27 cellular contexts compared by ENCODE assay signal in genomic region chr15:61489571-61489970, GRCh38.
"Had no signal": no experiment of that assay in that cellular context is flagged by ENCODE, and none has a peak within 500 bp of the region (broad histone marks: within the 10 kb centered on the region; RNA-seq: fewer than 3 reads in every experiment).

No MANE protein-coding gene starts in this region.

- H3K9me3 Mint-ChIP-seq: activated CD4-positive, alpha-beta memory T cell treated with anti-CD3 and anti-CD28 coated beads for 36 hours; activated CD4-positive, alpha-beta T cell treated with anti-CD3 and anti-CD28 coated beads, Interleukin-2, amount 10 ng/mL, durations not matched to agents 24 days and 14 days; activated naive CD4-positive, alpha-beta T cell treated with anti-CD3 and anti-CD28 coated beads, Interleukin-2, amount 10 ng/mL, durations not matched to agents 7 days and 5 days; activated T-cell treated with anti-CD3 and anti-CD28 coated beads, Interleukin-2, amount 50 U/mL, for 24 hours; activated T-cell treated with anti-CD3 and anti-CD28 coated beads, Interleukin-2, amount 50 U/mL, for 72 hours; central memory CD8-positive, alpha-beta T cell; dendritic cell treated with granulocyte-macrophage colony-stimulating factor and Interleukin-4, amounts not matched to agents 40 ng/mL and 50 ng/mL, for 4 days; endodermal cell had no signal

- H3K36me3 Mint-ChIP-seq: activated CD4-positive, alpha-beta memory T cell treated with anti-CD3 and anti-CD28 coated beads for 36 hours; activated naive CD4-positive, alpha-beta T cell treated with anti-CD3 and anti-CD28 coated beads, Interleukin-2, amount 10 ng/mL, durations not matched to agents 7 days and 5 days; activated naive CD8-positive, alpha-beta T cell had no signal

- ATAC-seq: activated CD4-positive, alpha-beta T cell treated with anti-CD3 and anti-CD28 coated beads for 36 hours; activated CD8-positive, alpha-beta T cell treated with anti-CD3 and anti-CD28 coated beads, Interleukin-2, amount 10 ng/mL, durations not matched to agents 7 days and 5 days; activated T-cell treated with anti-CD3 and anti-CD28 coated beads, Interleukin-2, amount 50 U/mL, for 72 hours; esophagus mucosa; gastroesophageal sphincter had no signal

- H3K4me1 ChIP-seq: gastroesophageal sphincter had no signal

- H3K27ac ChIP-seq: brain microvascular endothelial cell, coronary artery, dorsolateral prefrontal cortex, gastroesophageal sphincter had no signal

- DNase-seq: activated CD4-positive, alpha-beta memory T cell treated with anti-CD3 and anti-CD28 coated beads for 36 hours; activated CD4-positive, alpha-beta T cell treated with anti-CD3 and anti-CD28 coated beads for 36 hours; activated CD4-positive, alpha-beta T cell treated with anti-CD3 and anti-CD28 coated beads, Interleukin-2, amount 10 ng/mL, durations not matched to agents 24 days and 14 days; activated CD4-positive, CD25-positive, alpha-beta regulatory T cell; activated CD4-positive, CD25-positive, alpha-beta regulatory T cell treated with anti-CD3 and anti-CD28 coated beads, Interleukin-2, amount 50 U/mL, for 72 hours; activated CD8-positive, alpha-beta memory T cell treated with anti-CD3 and anti-CD28 coated beads, Interleukin-2, amount 50 U/mL, for 48 hours; activated CD8-positive, alpha-beta T cell treated with anti-CD3 and anti-CD28 coated beads, Interleukin-2, amount 10 ng/mL, durations not matched to agents 7 days and 5 days; activated gamma-delta T cell; activated naive CD4-positive, alpha-beta T cell; activated naive CD4-positive, alpha-beta T cell treated with anti-CD3 and anti-CD28 coated beads, Interleukin-2, amount 10 ng/mL, durations not matched to agents 7 days and 5 days; activated T-cell treated with anti-CD3 and anti-CD28 coated beads for 4 hours; activated T-cell treated with anti-CD3 and anti-CD28 coated beads, Interleukin-2, amount 50 U/mL, for 24 hours; activated T-cell treated with anti-CD3 and anti-CD28 coated beads, Interleukin-2, amount 50 U/mL, for 72 hours; amniotic stem cell; anterior cingulate cortex; brain microvascular endothelial cell; dorsolateral prefrontal cortex; effector memory CD4-positive, alpha-beta T cell; endodermal cell; foreskin melanocyte; T-helper 2 cell had no signal

- H3K27me3 Mint-ChIP-seq: dendritic cell treated with granulocyte-macrophage colony-stimulating factor and Interleukin-4, amounts not matched to agents 40 ng/mL and 50 ng/mL, for 4 days had no signal

- H3K27me3 ChIP-seq: brain microvascular endothelial cell, gastroesophageal sphincter had no signal

- H3K4me3 ChIP-seq: coronary artery, dorsolateral prefrontal cortex, gastroesophageal sphincter had no signal

- H3K27ac Mint-ChIP-seq: activated CD4-positive, alpha-beta memory T cell treated with anti-CD3 and anti-CD28 coated beads for 36 hours; activated CD4-positive, alpha-beta T cell treated with anti-CD3 and anti-CD28 coated beads for 36 hours; activated CD4-positive, alpha-beta T cell treated with anti-CD3 and anti-CD28 coated beads, Interleukin-2, amount 10 ng/mL, durations not matched to agents 24 days and 14 days; activated CD8-positive, alpha-beta T cell treated with anti-CD3 and anti-CD28 coated beads, Interleukin-2, amount 10 ng/mL, durations not matched to agents 7 days and 5 days; activated naive CD4-positive, alpha-beta T cell treated with anti-CD3 and anti-CD28 coated beads, Interleukin-2, amount 10 ng/mL, durations not matched to agents 7 days and 5 days; activated naive CD8-positive, alpha-beta T cell; activated T-cell treated with anti-CD3 and anti-CD28 coated beads, Interleukin-2, amount 50 U/mL, for 24 hours; activated T-cell treated with anti-CD3 and anti-CD28 coated beads, Interleukin-2, amount 50 U/mL, for 72 hours; dendritic cell treated with granulocyte-macrophage colony-stimulating factor and Interleukin-4, amounts not matched to agents 40 ng/mL and 50 ng/mL, for 4 days; endodermal cell had no signal

- H3K4me3 Mint-ChIP-seq: activated CD4-positive, alpha-beta memory T cell treated with anti-CD3 and anti-CD28 coated beads for 36 hours; activated CD4-positive, alpha-beta T cell treated with anti-CD3 and anti-CD28 coated beads for 36 hours; activated CD4-positive, alpha-beta T cell treated with anti-CD3 and anti-CD28 coated beads, Interleukin-2, amount 10 ng/mL, durations not matched to agents 24 days and 14 days; activated CD8-positive, alpha-beta T cell treated with anti-CD3 and anti-CD28 coated beads, Interleukin-2, amount 10 ng/mL, durations not matched to agents 7 days and 5 days; activated naive CD4-positive, alpha-beta T cell treated with anti-CD3 and anti-CD28 coated beads, Interleukin-2, amount 10 ng/mL, durations not matched to agents 7 days and 5 days; activated naive CD8-positive, alpha-beta T cell; activated T-cell treated with anti-CD3 and anti-CD28 coated beads, Interleukin-2, amount 50 U/mL, for 24 hours; activated T-cell treated with anti-CD3 and anti-CD28 coated beads, Interleukin-2, amount 50 U/mL, for 72 hours; central memory CD8-positive, alpha-beta T cell; dendritic cell treated with granulocyte-macrophage colony-stimulating factor and Interleukin-4, amounts not matched to agents 40 ng/mL and 50 ng/mL, for 4 days; endodermal cell had no signal

- H3K9me3 ChIP-seq: gastroesophageal sphincter had no signal

- H3K4me1 Mint-ChIP-seq: activated CD4-positive, alpha-beta T cell treated with anti-CD3 and anti-CD28 coated beads for 36 hours; activated CD4-positive, alpha-beta T cell treated with anti-CD3 and anti-CD28 coated beads, Interleukin-2, amount 10 ng/mL, durations not matched to agents 24 days and 14 days; activated naive CD4-positive, alpha-beta T cell treated with anti-CD3 and anti-CD28 coated beads, Interleukin-2, amount 10 ng/mL, durations not matched to agents 7 days and 5 days; central memory CD8-positive, alpha-beta T cell; endodermal cell had no signal

- H3K36me3 ChIP-seq: brain microvascular endothelial cell, gastroesophageal sphincter had no signal
